In the genomic region with DNA sequence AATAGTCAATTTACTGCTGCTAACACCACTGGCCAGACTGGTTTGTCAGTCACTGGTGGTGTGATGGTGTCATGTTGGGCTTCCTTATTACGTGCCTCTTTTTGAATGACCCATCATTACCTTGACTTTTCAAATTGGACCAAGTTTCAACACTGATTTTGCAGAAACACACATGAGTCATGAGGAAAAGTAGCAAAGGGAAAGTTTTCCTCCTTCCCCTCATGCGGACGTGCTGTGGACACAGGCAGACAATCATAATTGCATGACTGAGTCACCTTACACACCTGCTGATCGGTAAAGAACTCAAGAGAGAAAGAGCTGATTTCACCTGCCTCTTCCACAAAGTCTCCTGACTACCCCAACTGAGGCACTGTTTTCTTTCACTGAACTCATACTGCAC, we compare ENCODE assay signal across 15 cellular contexts.
DNase-seq lines count a peak whose midpoint lies in the region; ATAC-seq, FAIRE-seq and TF ChIP-seq lines count a peak whose summit lies in the region.
"Had no signal": no experiment of that assay in that cellular context is flagged by ENCODE, and none has a peak within 500 bp of the region (broad histone marks: within the 10 kb centered on the region; RNA-seq: fewer than 3 reads in every experiment).

No MANE protein-coding gene starts in this region.

- POLR2A ChIA-PET in HepG2 (lab: Yijun Ruan, JAX) = no interaction called here

- TF ChIP-seq RAD21 in HepG2 (CRISPR knock-in tag; IDR thresholded peaks at IDR 0.05) = no peak

- H3K4me1 ChIP-seq in mammary epithelial cell (ENCODE audit: insufficient read depth, low read length) (no peaks in the 10 kb centered on the region), HepG2 (ENCODE audit: insufficient read depth, low read length) (no peaks in the 10 kb centered on the region; the same call in 1 of the 2 replicates)

- peak overlapping the region in 1 of 2 donors; percentile 83 for H3K27ac Mint-ChIP-seq in natural killer cell treated with Interleukin-12 subunit alpha and Interleukin-12 subunit beta and Interleukin-15 and Interleukin-18, amount 100 ng/mL, for 72 hours
- no peak overlapping the region for H3K27ac Mint-ChIP-seq in natural killer cell
- H3K27ac Mint-ChIP-seq: activated T-cell treated with anti-CD3 and anti-CD28 coated beads, Interleukin-2, amount 50 U/mL, for 72 hours had no signal

- H3K9ac ChIP-seq in mammary epithelial cell (ENCODE audit: insufficient read depth, low read length) = no peak overlapping the region
- no peak overlapping the region for H3K9ac ChIP-seq in HepG2 (ENCODE audit: insufficient read depth, low read depth, low read length)

- no peak for FAIRE-seq in HepG2 (lab: Jason Lieb, UNC)
- FAIRE-seq: HTR-8/SVneo, TTC549 had no signal

- no peak overlapping the region for H3K4me3 ChIP-seq in mammary epithelial cell (replicated peaks in 1 of 3; ENCODE audit: insufficient read depth in 1 of 3, low read depth in 2 of 3, low read length in 3 of 3)
- H3K4me3 ChIP-seq in HepG2 (replicated peaks in 1 of 3; ENCODE audit: insufficient read depth in 1 of 3, low read depth in 2 of 3, low read length in 3 of 3) = no peak overlapping the region
- H3K4me3 ChIP-seq: dorsolateral prefrontal cortex had no signal

- in situ Hi-C loops in mammary epithelial cell (cut with MboI; ENCODE audit: low sequenced_read_pairs in 2 of 2) (no loop called here), HepG2 (cut with HindIII; ENCODE audit: extremely low pct_ligation_motif_present, low pct_unique_long_range_greater_than_20kb) (no loop called here), GM13976 (cut with MboI; ENCODE audit: low sequenced_read_pairs, unreplicated experiment) (no loop called here)

- H3K36me3 ChIP-seq in mammary epithelial cell (ENCODE audit: insufficient read depth, low read length) = no peaks in the 10 kb centered on the region
- H3K36me3 ChIP-seq in HepG2 (replicated peaks in 1 of 2; ENCODE audit: control insufficient read depth in 1 of 2, insufficient read depth in 2 of 2, low read length in 2 of 2) = no peaks in the 10 kb centered on the region

- dilution Hi-C loops in mammary epithelial cell (cut with HindIII; ENCODE audit: low sequenced_read_pairs) = no loop called here

- TF ChIP-seq POLR2A in HepG2 (IDR thresholded peaks at IDR 0.05; ENCODE audit: insufficient read depth in 1 of 2, low read depth in 2 of 2, low read length in 2 of 2) = no peak

- peaks cover 16 to 19% of the 10 kb centered on the region in 2 donors for H3K27me3 Mint-ChIP-seq in natural killer cell treated with Interleukin-12 subunit alpha and Interleukin-12 subunit beta and Interleukin-15 and Interleukin-18, amount 100 ng/mL, for 72 hours
- peaks cover 7 to 22% of the 10 kb centered on the region in 2 donors for H3K27me3 Mint-ChIP-seq in natural killer cell (ENCODE audit: low read depth in 2 of 2)

- peak in 1 of 2 experiments; percentile 33; a peak in 1 of 4 replicates for TF ChIP-seq EP300 in HepG2 (IDR thresholded peaks at IDR 0.05; ENCODE audit: low read depth in 2 of 2, low read length in 2 of 2)
- TF ChIP-seq EP300 in HepG2 (CRISPR knock-in tag; IDR thresholded peaks at IDR 0.05; ENCODE audit: borderline replicate concordance) = no peak

- peaks cover 11 to 25% of the 10 kb centered on the region in 2 donors for H3K4me1 Mint-ChIP-seq in natural killer cell treated with Interleukin-12 subunit alpha and Interleukin-12 subunit beta and Interleukin-15 and Interleukin-18, amount 100 ng/mL, for 72 hours (ENCODE audit: low read depth in 2 of 2)
- peaks cover 0 to 6% of the 10 kb centered on the region in 2 donors for H3K4me1 Mint-ChIP-seq in natural killer cell

- ATAC-seq in natural killer cell treated with Interleukin-12 subunit alpha and Interleukin-12 subunit beta and Interleukin-15 and Interleukin-18, amount 100 ng/mL, for 72 hours = peak; percentile 65 to 87
- ATAC-seq in natural killer cell (no peak), HepG2 (no peak; the same call in 2 of the 3 replicates), HG02759 (IDR thresholded peaks at IDR 0.05; ENCODE audit: unreplicated experiment) (no peak), HG03469 (IDR thresholded peaks at IDR 0.05; ENCODE audit: unreplicated experiment) (no peak)

- CTCF ChIA-PET in mammary epithelial cell (lab: Charles Lee; ENCODE audit: low non-redundant PET) (no interaction called here), HepG2 (lab: Yijun Ruan, JAX; ENCODE audit: low intra/inter-chr PET ratio, low total read pairs) (no interaction called here)

- H3K27ac ChIP-seq in mammary epithelial cell (ENCODE audit: insufficient read depth, low read depth, low read length) = no peak overlapping the region
- H3K27ac ChIP-seq in HepG2 (ENCODE audit: extremely low read length, insufficient read depth, low read length) = no peak overlapping the region
- H3K27ac ChIP-seq: dorsolateral prefrontal cortex had no signal

- no TSS peak for BruUV-seq in mammary epithelial cell (replicated peaks; lab: Mats Ljungman, UMichigan)
- BruUV-seq in HepG2 (replicated peaks; lab: Mats Ljungman, UMichigan) = no TSS peak

- intact Hi-C loops in natural killer cell (cut with micrococcal nuclease) = no loop called here
- intact Hi-C loops in mammary epithelial cell (cut with micrococcal nuclease) = no loop called here
- intact Hi-C loops in HepG2 (cut with micrococcal nuclease; ENCODE audit: unreplicated experiment) = no loop called here

- no peaks in the 10 kb centered on the region for H3K9me3 Mint-ChIP-seq in natural killer cell treated with Interleukin-12 subunit alpha and Interleukin-12 subunit beta and Interleukin-15 and Interleukin-18, amount 100 ng/mL, for 72 hours
- no peaks in the 10 kb centered on the region for H3K9me3 Mint-ChIP-seq in natural killer cell
- H3K9me3 Mint-ChIP-seq: activated T-cell treated with anti-CD3 and anti-CD28 coated beads, Interleukin-2, amount 50 U/mL, for 72 hours had no signal

- H3K4me3 Mint-ChIP-seq in natural killer cell treated with Interleukin-12 subunit alpha and Interleukin-12 subunit beta and Interleukin-15 and Interleukin-18, amount 100 ng/mL, for 72 hours = no peak overlapping the region
- H3K4me3 Mint-ChIP-seq in natural killer cell = no peak overlapping the region

- H3K4me2 ChIP-seq in mammary epithelial cell (ENCODE audit: insufficient read depth, low read depth, low read length) (no peak overlapping the region), HepG2 (ENCODE audit: low read depth, low read length) (no peak overlapping the region)

- H3K9me3 ChIP-seq in mammary epithelial cell (replicated peaks; ENCODE audit: insufficient read depth, low read length) (no peaks in the 10 kb centered on the region), HepG2 (ENCODE audit: low read length) (no peaks in the 10 kb centered on the region)

- peaks cover 5% of the 10 kb centered on the region for H3K27me3 ChIP-seq in mammary epithelial cell (ENCODE audit: insufficient read depth, low read length)
- H3K27me3 ChIP-seq in HepG2 (ENCODE audit: control insufficient read depth in 1 of 2, insufficient read depth in 2 of 2, low read length in 2 of 2) = no peaks in the 10 kb centered on the region; a peak in 2 of 5 replicates
- H3K27me3 ChIP-seq: dorsolateral prefrontal cortex had no signal

- WGBS in mammary epithelial cell (ENCODE audit: low coverage, missing lambda C conversion rate) = 59% methylated on average over 4 of the region's 4 CpGs
- WGBS in HepG2 (ENCODE audit: low lambda C conversion rate) = 11% methylated on average over 4 of the region's 4 CpGs

- no peak for TF ChIP-seq CTCF in natural killer cell (IDR thresholded peaks at IDR 0.05)
- no peak for TF ChIP-seq CTCF in mammary epithelial cell (conservative IDR thresholded peaks at IDR 0.05 in 1 of 2, IDR thresholded peaks at IDR 0.05 in 1 of 2; ENCODE audit: extremely low read depth in 1 of 2, insufficient read depth in 1 of 2, low read depth in 1 of 2, low read length in 2 of 2)
- TF ChIP-seq CTCF in HepG2 (CRISPR knock-in tag; IDR thresholded peaks at IDR 0.05) = no peak
- TF ChIP-seq CTCF in GM13976 (IDR thresholded peaks at IDR 0.05; ENCODE audit: borderline replicate concordance, control extremely low read depth, extremely low read depth, insufficient read depth, missing control alignments) = no peak

- H3K79me2 ChIP-seq in mammary epithelial cell (ENCODE audit: insufficient read depth, low read length) (no peaks in the 10 kb centered on the region), HepG2 (ENCODE audit: insufficient read depth, low read length) (no peaks in the 10 kb centered on the region)

- H4K20me1 ChIP-seq in mammary epithelial cell (ENCODE audit: insufficient read depth, low read length) = no peaks in the 10 kb centered on the region
- no peaks in the 10 kb centered on the region for H4K20me1 ChIP-seq in HepG2 (ENCODE audit: insufficient read depth, low read length)

- no peak for DNase-seq in natural killer cell treated with Interleukin-12 subunit alpha and Interleukin-12 subunit beta and Interleukin-15 and Interleukin-18, amount 100 ng/mL, for 72 hours (ENCODE audit: low spot score)
- DNase-seq in natural killer cell (no peak), mammary epithelial cell (peak; percentile 85), HepG2 (ENCODE audit: low spot score) (no peak), GM13976 (ENCODE audit: low spot score) (no peak), hippocampal formation (lab: John Stamatoyannopoulos, UW) (no peak)
- DNase-seq: activated CD4-positive, alpha-beta T cell treated with anti-CD3 and anti-CD28 coated beads, Interleukin-2, amount 50 U/mL, for 4 hours; activated T-cell treated with anti-CD3 and anti-CD28 coated beads, Interleukin-2, amount 50 U/mL, for 72 hours; dorsolateral prefrontal cortex; MM.1S; NCI-H2171 treated with DMSO at 0.1 percent for 48 hours had no signal

- H2AFZ ChIP-seq in mammary epithelial cell (ENCODE audit: low read depth, low read length) (no peak overlapping the region), HepG2 (ENCODE audit: low read length) (no peak overlapping the region)

- H3K36me3 Mint-ChIP-seq in natural killer cell treated with Interleukin-12 subunit alpha and Interleukin-12 subunit beta and Interleukin-15 and Interleukin-18, amount 100 ng/mL, for 72 hours = no peaks in the 10 kb centered on the region
- H3K36me3 Mint-ChIP-seq in natural killer cell = no peaks in the 10 kb centered on the region

TF ChIP-seq in HepG2, 621 proteins besides CTCF, POLR2A, EP300 and RAD21 (continues in another document):
- TF ChIP-seq CREB1 (IDR thresholded peaks at IDR 0.05) (peak; percentile 57), CREB1 (CRISPR knock-in tag; IDR thresholded peaks at IDR 0.05) (no peak), FOSL2 (CRISPR knock-in tag; IDR thresholded peaks at IDR 0.05) (peak; percentile 37; the same call in 1 of the 2 replicates), SAP130 (CRISPR knock-in tag; IDR thresholded peaks at IDR 0.05; ENCODE audit: low read depth) (0 out of 2 replicates have a peak, but pooled peaks have one; percentile 14)
- TF ChIP-seq, protein P1, sequence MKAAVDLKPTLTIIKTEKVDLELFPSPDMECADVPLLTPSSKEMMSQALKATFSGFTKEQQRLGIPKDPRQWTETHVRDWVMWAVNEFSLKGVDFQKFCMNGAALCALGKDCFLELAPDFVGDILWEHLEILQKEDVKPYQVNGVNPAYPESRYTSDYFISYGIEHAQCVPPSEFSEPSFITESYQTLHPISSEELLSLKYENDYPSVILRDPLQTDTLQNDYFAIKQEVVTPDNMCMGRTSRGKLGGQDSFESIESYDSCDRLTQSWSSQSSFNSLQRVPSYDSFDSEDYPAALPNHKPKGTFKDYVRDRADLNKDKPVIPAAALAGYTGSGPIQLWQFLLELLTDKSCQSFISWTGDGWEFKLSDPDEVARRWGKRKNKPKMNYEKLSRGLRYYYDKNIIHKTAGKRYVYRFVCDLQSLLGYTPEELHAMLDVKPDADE (CRISPR knock-in tag; IDR thresholded peaks at IDR 0.05) = no peak

Comparison
In these comparisons a context has a peak if more than half of its experiments do, and no peak if none do; other contexts are left out.
1. ATAC-seq: peak in natural killer cell treated with Interleukin-12 subunit alpha and Interleukin-12 subunit beta and Interleukin-15 and Interleukin-18, amount 100 ng/mL, for 72 hours (2 of 2); none in natural killer cell (0 of 3), HepG2 (single experiment), HG02759 (single experiment) and HG03469 (single experiment).